ENCODE assay signal across 32 cellular contexts in genomic region chr3:173463250-173463649, GRCh38.
"Had no signal": no experiment of that assay in that cellular context is flagged by ENCODE, and none has a peak within 500 bp of the region (broad histone marks: within the 10 kb centered on the region; RNA-seq: fewer than 3 reads in every experiment).

No MANE protein-coding gene starts in this region.

- H3K36me3 ChIP-seq: adrenal gland, ascending aorta, brain microvascular endothelial cell, breast epithelium, cardiac muscle cell had no signal

- H3K9me3 ChIP-seq: adrenal gland, ascending aorta, body of pancreas, breast epithelium had no signal

- DNase-seq: activated effector memory CD4-positive, alpha-beta T cell treated with anti-CD3 and anti-CD28 coated beads, Interleukin-2, amount 50 U/mL, for 16 hours; activated effector memory CD4-positive, alpha-beta T cell treated with Interleukin-2 at 50 U/mL for 16 hours; activated gamma-delta T cell; activated gamma-delta T cell treated with Interleukin-2 at 50 U/mL for 16 hours; activated naive CD4-positive, alpha-beta T cell; activated naive CD4-positive, alpha-beta T cell treated with anti-CD3 and anti-CD28 coated beads for 36 hours; activated naive CD4-positive, alpha-beta T cell treated with anti-CD3 and anti-CD28 coated beads, Interleukin-2, amount 10 ng/mL, durations not matched to agents 7 days and 5 days; activated naive CD4-positive, alpha-beta T cell treated with anti-CD3 and anti-CD28 coated beads, Interleukin-2, amount 50 U/mL, for 16 hours; activated naive CD4-positive, alpha-beta T cell treated with Interleukin-2 at 50 U/mL for 16 hours; activated naive CD8-positive, alpha-beta T cell treated with anti-CD3 and anti-CD28 coated beads for 36 hours; activated naive CD8-positive, alpha-beta T cell treated with anti-CD3 and anti-CD28 coated beads, Interleukin-2, amount 10 ng/mL, durations not matched to agents 7 days and 5 days; activated naive CD8-positive, alpha-beta T cell treated with anti-CD3 and anti-CD28 coated beads, Interleukin-2, amount 50 U/mL, for 24 hours; activated T-cell treated with anti-CD3 and anti-CD28 coated beads, Interleukin-2, amount 50 U/mL, for 1 hour; activated T-cell treated with anti-CD3 and anti-CD28 coated beads, Interleukin-2, amount 50 U/mL, for 24 hours; activated T-cell treated with anti-CD3 and anti-CD28 coated beads, Interleukin-2, amount 50 U/mL, for 4 hours; activated T-cell treated with anti-CD3 and anti-CD28 coated beads, Interleukin-2, amount 50 U/mL, for 48 hours; activated T-cell treated with anti-CD3 and anti-CD28 coated beads, Interleukin-2, amount 50 U/mL, for 72 hours; adrenal gland; amniotic stem cell; amygdala; anterior cingulate cortex; aorta; body of pancreas; brain microvascular endothelial cell; caudate nucleus; central memory CD4-positive, alpha-beta T cell; cerebellar nuclear complex had no signal

- H3K27me3 ChIP-seq: adrenal gland, ascending aorta, body of pancreas, brain microvascular endothelial cell, breast epithelium, cardiac muscle cell had no signal

- H3K4me1 ChIP-seq: adrenal gland, ascending aorta, body of pancreas, breast epithelium had no signal

- ATAC-seq: activated naive CD4-positive, alpha-beta T cell treated with anti-CD3 and anti-CD28 coated beads, Interleukin-2, amount 50 U/mL, for 72 hours; activated naive CD8-positive, alpha-beta T cell treated with anti-CD3 and anti-CD28 coated beads, Interleukin-2, amount 50 U/mL, for 24 hours; activated T-cell treated with anti-CD3 and anti-CD28 coated beads, Interleukin-2, amount 50 U/mL, for 4 hours; activated T-cell treated with anti-CD3 and anti-CD28 coated beads, Interleukin-2, amount 50 U/mL, for 72 hours; activated T-helper 17 cell treated with anti-CD3 and anti-CD28 coated beads, Interleukin-2, amount 50 U/mL, for 72 hours; body of pancreas had no signal

- H3K27ac ChIP-seq: adrenal gland, ascending aorta, body of pancreas, brain microvascular endothelial cell, breast epithelium, cardiac muscle cell had no signal

- H3K4me3 ChIP-seq: adrenal gland, ascending aorta, body of pancreas, breast epithelium, cardiac muscle cell had no signal
